Comparison of ENCODE assay signal across 20 cellular contexts in the genomic region with DNA sequence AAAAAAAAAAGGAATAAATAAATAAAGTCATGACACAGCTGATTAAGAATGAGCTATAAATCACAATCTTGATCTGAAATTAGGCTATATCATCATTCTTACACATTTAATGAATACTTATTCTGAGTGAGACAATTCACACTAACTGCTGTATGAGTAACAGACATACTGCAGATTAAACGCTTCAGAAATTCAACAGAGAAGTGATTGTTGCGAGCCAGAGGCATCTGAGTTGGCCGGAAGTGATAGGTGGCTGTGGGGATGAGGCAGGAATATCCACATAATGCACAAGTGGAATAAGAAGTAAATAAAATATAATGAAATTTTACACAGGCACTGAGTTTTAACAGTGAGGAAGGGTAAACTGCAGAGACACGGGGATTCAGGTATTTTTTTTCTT.
DNase-seq lines count a peak whose midpoint lies in the region; ATAC-seq, FAIRE-seq and TF ChIP-seq lines count a peak whose summit lies in the region.
"Had no signal": no experiment of that assay in that cellular context is flagged by ENCODE, and none has a peak within 500 bp of the region (broad histone marks: within the 10 kb centered on the region; RNA-seq: fewer than 3 reads in every experiment).

No MANE protein-coding gene starts in this region.

- DNase-seq in Ammon's horn (ENCODE audit: low spot score) = peak; percentile 18
- peak; percentile 16 for DNase-seq in RPMI7951 (ENCODE audit: low read depth)
- no peak for DNase-seq in GM12878 (ENCODE audit: low read depth, low spot score)
- peak; percentile 69 for DNase-seq in osteoblast (ENCODE audit: insufficient read length, low spot score, missing footprints)
- DNase-seq in KG1 (lab: John Stamatoyannopoulos, UW) = no peak
- DNase-seq in NCI-H128 (lab: John Stamatoyannopoulos, UW; ENCODE audit: unreplicated experiment) = no peak
- DNase-seq: 8988T, ACHN, KBM-7, MM.1S, NCI-H1417, NCI-H1694, NCI-H2081, NCI-H2227 treated with DMSO at 0.1 percent for 48 hours, NCI-H526 treated with DMSO at 0.1 percent for 48 hours, SHP77 had no signal

- no peak for TF ChIP-seq POLR2A in GM12878 (IDR thresholded peaks at IDR 0.05; ENCODE audit: low read depth, low read length)

- H3K4me1 ChIP-seq in GM12878 (ENCODE audit: control insufficient read depth, insufficient read depth, low read length) (no peaks in the 10 kb centered on the region), osteoblast (ENCODE audit: insufficient read depth, low read length) (no peaks in the 10 kb centered on the region)

- H3K9ac ChIP-seq in GM12878 (ENCODE audit: control insufficient read depth, insufficient read depth, low read length) = no peak overlapping the region

- no peak for TF ChIP-seq RAD21 in GM12878 (IDR thresholded peaks at IDR 0.05; ENCODE audit: insufficient read depth, low read depth, low read length)

- BruUV-seq in GM12878 (replicated peaks; lab: Mats Ljungman, UMichigan) = no TSS peak

- intact Hi-C loops in GM12878 (cut with micrococcal nuclease; ENCODE audit: unreplicated experiment) = no loop called here

- no peak for TF ChIP-seq EP300 in GM12878 (IDR thresholded peaks at IDR 0.05; ENCODE audit: borderline replicate concordance in 1 of 2, control insufficient read depth in 1 of 2, low read depth in 2 of 2, low read length in 2 of 2)

- H3K27me3 ChIP-seq in GM12878 (replicated peaks in 1 of 2; ENCODE audit: control insufficient read depth in 2 of 2, insufficient read depth in 2 of 2, low read length in 1 of 2) (no peaks in the 10 kb centered on the region), osteoblast (ENCODE audit: insufficient read depth, low read length) (no peaks in the 10 kb centered on the region)

- H3K4me3 ChIP-seq in GM12878 = no peak overlapping the region
- H3K4me3 ChIP-seq in osteoblast (ENCODE audit: insufficient read depth, low read length) = no peak overlapping the region

- no peak for FAIRE-seq in GM12878 (lab: Jason Lieb, UNC)
- FAIRE-seq: D721Med, H54 had no signal

- in situ Hi-C loops in GM12878 (cut with MboI) = no loop called here

- POLR2A ChIA-PET in GM12878 (lab: Charles Lee) = no interaction called here

- H3K4me2 ChIP-seq in GM12878 (ENCODE audit: control insufficient read depth, insufficient read depth) (no peak overlapping the region), osteoblast (ENCODE audit: insufficient read depth, low read length) (no peak overlapping the region)

- H2AFZ ChIP-seq in GM12878 (ENCODE audit: control insufficient read depth, low read depth, low read length) = no peak overlapping the region
- H2AFZ ChIP-seq in osteoblast (ENCODE audit: low read length) = no peak overlapping the region

- no peak for TF ChIP-seq CTCF in GM12878 (IDR thresholded peaks at IDR 0.05 in 2 of 3, conservative IDR thresholded peaks at IDR 0.05 in 1 of 3; ENCODE audit: control insufficient read depth in 2 of 3, extremely low read depth in 1 of 3, insufficient read depth in 1 of 3, low read depth in 3 of 3, low read length in 3 of 3)
- TF ChIP-seq CTCF in osteoblast (IDR thresholded peaks at IDR 0.05; ENCODE audit: extremely low read depth, low read depth, low read length) = no peak

- SMC1A ChIA-PET in GM12878 (lab: Charles Lee; ENCODE audit: uncharacterized antibody, unreplicated experiment) = no interaction called here

- no peaks in the 10 kb centered on the region for H3K36me3 ChIP-seq in GM12878 (ENCODE audit: control insufficient read depth in 2 of 2, insufficient read depth in 2 of 2, low read length in 1 of 2)
- no peaks in the 10 kb centered on the region for H3K36me3 ChIP-seq in osteoblast (ENCODE audit: insufficient read depth, low read length)

- H3K27ac ChIP-seq in GM12878 (ENCODE audit: control insufficient read depth, insufficient read depth) (no peak overlapping the region), osteoblast (ENCODE audit: low read depth, low read length) (no peak overlapping the region)
- H3K27ac ChIP-seq: RWPE1 had no signal

- no peaks in the 10 kb centered on the region for H3K79me2 ChIP-seq in GM12878 (ENCODE audit: control insufficient read depth, insufficient read depth, low read length)
- peaks cover 37% of the 10 kb centered on the region for H3K79me2 ChIP-seq in osteoblast (ENCODE audit: insufficient read depth, low read length)

- RAD21 ChIA-PET in GM12878 (lab: Charles Lee; ENCODE audit: unreplicated experiment) = no interaction called here

- WGBS in GM12878 (ENCODE audit: insufficient coverage, insufficient replicate concordance, low lambda C conversion rate, missing lambda C conversion rate) = 41% methylated on average over 4 of the region's 4 CpGs

- H3K9me3 ChIP-seq in GM12878 (replicated peaks; ENCODE audit: control insufficient read depth, insufficient read depth, low read length) (no peaks in the 10 kb centered on the region), osteoblast (ENCODE audit: low read depth, low read length) (no peaks in the 10 kb centered on the region)

- H4K20me1 ChIP-seq in GM12878 (ENCODE audit: control insufficient read depth, insufficient read depth) (no peaks in the 10 kb centered on the region), osteoblast (ENCODE audit: insufficient read depth, low read length) (no peaks in the 10 kb centered on the region)

- ATAC-seq in GM12878 (no peak), GM19455 (IDR thresholded peaks at IDR 0.05; ENCODE audit: unreplicated experiment) (no peak)

- CTCF ChIA-PET in GM12878 (lab: Yijun Ruan, JAX) = interaction anchor here (0.8 kb wide), 1 partner anchor 27 kb away, joined by 3 read pairs; no protein-coding TSS in a partner anchor

TF ChIP-seq in GM12878, 131 proteins besides CTCF, POLR2A, EP300 and RAD21:
- no peak for TF ChIP-seq EZH2 (IDR thresholded peaks at IDR 0.05; ENCODE audit: borderline replicate concordance, control insufficient read depth, low read depth, low read length)
- TF ChIP-seq, protein P1, sequence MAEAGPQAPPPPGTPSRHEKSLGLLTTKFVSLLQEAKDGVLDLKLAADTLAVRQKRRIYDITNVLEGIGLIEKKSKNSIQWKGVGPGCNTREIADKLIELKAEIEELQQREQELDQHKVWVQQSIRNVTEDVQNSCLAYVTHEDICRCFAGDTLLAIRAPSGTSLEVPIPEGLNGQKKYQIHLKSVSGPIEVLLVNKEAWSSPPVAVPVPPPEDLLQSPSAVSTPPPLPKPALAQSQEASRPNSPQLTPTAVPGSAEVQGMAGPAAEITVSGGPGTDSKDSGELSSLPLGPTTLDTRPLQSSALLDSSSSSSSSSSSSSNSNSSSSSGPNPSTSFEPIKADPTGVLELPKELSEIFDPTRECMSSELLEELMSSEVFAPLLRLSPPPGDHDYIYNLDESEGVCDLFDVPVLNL (IDR thresholded peaks at IDR 0.05; ENCODE audit: low read depth, low read length) = no peak
- TF ChIP-seq, protein P2, sequence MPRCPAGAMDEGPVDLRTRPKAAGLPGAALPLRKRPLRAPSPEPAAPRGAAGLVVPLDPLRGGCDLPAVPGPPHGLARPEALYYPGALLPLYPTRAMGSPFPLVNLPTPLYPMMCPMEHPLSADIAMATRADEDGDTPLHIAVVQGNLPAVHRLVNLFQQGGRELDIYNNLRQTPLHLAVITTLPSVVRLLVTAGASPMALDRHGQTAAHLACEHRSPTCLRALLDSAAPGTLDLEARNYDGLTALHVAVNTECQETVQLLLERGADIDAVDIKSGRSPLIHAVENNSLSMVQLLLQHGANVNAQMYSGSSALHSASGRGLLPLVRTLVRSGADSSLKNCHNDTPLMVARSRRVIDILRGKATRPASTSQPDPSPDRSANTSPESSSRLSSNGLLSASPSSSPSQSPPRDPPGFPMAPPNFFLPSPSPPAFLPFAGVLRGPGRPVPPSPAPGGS (IDR thresholded peaks at IDR 0.05; ENCODE audit: borderline replicate concordance, insufficient read depth, low read depth, low read length, poor library complexity, severe bottlenecking) = peak; percentile 18
- TF ChIP-seq NR2C1 (IDR thresholded peaks at IDR 0.05) = no peak
TF ChIP-seq in GM12878: peak in this region for 1.

Comparison
In these comparisons a context has a peak if more than half of its experiments do, and no peak if none do; other contexts are left out.
1. DNase-seq: peak in Ammon's horn (single experiment), RPMI7951 (single experiment) and osteoblast (single experiment); none in GM12878 (single experiment), KG1 (single experiment) and NCI-H128 (single experiment).